ENCODE assay signal across 8 cellular contexts in genomic region chr3:11290743-11291680, GRCh38. TPM values are rescaled to one million over a fixed set of nuclear protein-coding genes. Genes with fewer than 3 reads are reported as not detected.
DNase-seq lines count a peak whose midpoint lies in the region; TF ChIP-seq lines count a peak whose summit lies in the region.

No MANE protein-coding gene starts in this region.

- no peak overlapping the region for H3K4me3 Mint-ChIP-seq in activated naive CD4-positive, alpha-beta T cell treated with anti-CD3 and anti-CD28 coated beads for 36 hours
- H3K4me3 Mint-ChIP-seq in stimulated activated naive CD8-positive, alpha-beta T cell treated with anti-CD3 and anti-CD28 coated beads, Interleukin-15, Interleukin-2, amounts not matched to agents 100 ng/mL and 50 ng/mL, for 24 hours, result peak overlapping the region; percentile 59
- no peak overlapping the region for H3K4me3 Mint-ChIP-seq in progenitor cell of endocrine pancreas (ENCODE audit: low read depth)
- H3K4me3 Mint-ChIP-seq in neural progenitor cell, result no peak overlapping the region

- H3K27ac ChIP-seq in neural progenitor cell, result no peak overlapping the region

- DNase-seq in activated naive CD4-positive, alpha-beta T cell treated with anti-CD3 and anti-CD28 coated beads for 36 hours, result peak; percentile 61
- no peak for DNase-seq in activated naive CD4-positive, alpha-beta T cell (lab: John Stamatoyannopoulos, UW)
- DNase-seq in MV-4-11 (lab: John Stamatoyannopoulos, UW) (peak; percentile 69), cardiac fibroblast (ENCODE audit: low read depth in 2 of 2) (peak; percentile 45 to 87), progenitor cell of endocrine pancreas (ENCODE audit: low spot score, unreplicated experiment) (no peak), foreskin melanocyte (no peak), neural progenitor cell (ENCODE audit: low spot score) (no peak)

- no peaks in the 10 kb centered on the region for H3K36me3 ChIP-seq in neural progenitor cell

- H3K36me3 Mint-ChIP-seq in activated naive CD4-positive, alpha-beta T cell treated with anti-CD3 and anti-CD28 coated beads for 36 hours (ENCODE audit: low read depth), result peaks cover 29% of the 10 kb centered on the region
- peaks cover 52% of the 10 kb centered on the region for H3K36me3 Mint-ChIP-seq in stimulated activated naive CD8-positive, alpha-beta T cell treated with anti-CD3 and anti-CD28 coated beads, Interleukin-15, Interleukin-2, amounts not matched to agents 100 ng/mL and 50 ng/mL, for 24 hours (ENCODE audit: low read depth)
- H3K36me3 Mint-ChIP-seq in progenitor cell of endocrine pancreas (ENCODE audit: insufficient read depth) (no peaks in the 10 kb centered on the region), neural progenitor cell (no peaks in the 10 kb centered on the region)

- no peaks in the 10 kb centered on the region for H3F3A ChIP-seq in neural progenitor cell (ENCODE audit: low read depth)

- no peak overlapping the region for H3K9ac ChIP-seq in neural progenitor cell

- no peaks in the 10 kb centered on the region for H3K9me3 ChIP-seq in neural progenitor cell (ENCODE audit: low read depth)

- intact Hi-C loops in activated naive CD4-positive, alpha-beta T cell treated with anti-CD3 and anti-CD28 coated beads for 36 hours (cut with micrococcal nuclease), result loop anchor here (1.0 to 5.0 kb wide), 5 partner anchors 15 to 481 kb away; partner anchors contain the start of gene ATG7

- H3K4me3 ChIP-seq in cardiac fibroblast (replicated peaks in 1 of 2; ENCODE audit: low read depth in 2 of 2, low read length in 2 of 2) (no peak overlapping the region), neural progenitor cell (no peak overlapping the region)

- no peak overlapping the region for H2AFZ ChIP-seq in neural progenitor cell (replicated peaks)

- no peaks in the 10 kb centered on the region for H3K4me1 ChIP-seq in neural progenitor cell

- H3K27me3 ChIP-seq in neural progenitor cell, result no peaks in the 10 kb centered on the region

- no peaks in the 10 kb centered on the region for H3K27me3 Mint-ChIP-seq in activated naive CD4-positive, alpha-beta T cell treated with anti-CD3 and anti-CD28 coated beads for 36 hours (ENCODE audit: low read depth)
- H3K27me3 Mint-ChIP-seq in stimulated activated naive CD8-positive, alpha-beta T cell treated with anti-CD3 and anti-CD28 coated beads, Interleukin-15, Interleukin-2, amounts not matched to agents 100 ng/mL and 50 ng/mL, for 24 hours, result no peaks in the 10 kb centered on the region
- H3K27me3 Mint-ChIP-seq in progenitor cell of endocrine pancreas, result no peaks in the 10 kb centered on the region
- peaks cover 5% of the 10 kb centered on the region for H3K27me3 Mint-ChIP-seq in neural progenitor cell (ENCODE audit: insufficient read depth, low read depth)

- H3K4me2 ChIP-seq in neural progenitor cell, result no peak overlapping the region

- no peaks in the 10 kb centered on the region for H4K20me1 ChIP-seq in neural progenitor cell (ENCODE audit: low read depth)

- peak overlapping the region; percentile 84 for H3K27ac Mint-ChIP-seq in activated naive CD4-positive, alpha-beta T cell treated with anti-CD3 and anti-CD28 coated beads for 36 hours
- H3K27ac Mint-ChIP-seq in stimulated activated naive CD8-positive, alpha-beta T cell treated with anti-CD3 and anti-CD28 coated beads, Interleukin-15, Interleukin-2, amounts not matched to agents 100 ng/mL and 50 ng/mL, for 24 hours, result peak overlapping the region; percentile 88
- H3K27ac Mint-ChIP-seq in progenitor cell of endocrine pancreas (no peak overlapping the region), neural progenitor cell (no peak overlapping the region)

- no peaks in the 10 kb centered on the region for H3K79me2 ChIP-seq in neural progenitor cell (ENCODE audit: low read depth)

- no peak for TF ChIP-seq CTCF in cardiac fibroblast (IDR thresholded peaks at IDR 0.05; ENCODE audit: low read depth, low read length)
- no peak for TF ChIP-seq CTCF in progenitor cell of endocrine pancreas (IDR thresholded peaks at IDR 0.05; ENCODE audit: unreplicated experiment)
- TF ChIP-seq CTCF in neural progenitor cell (IDR thresholded peaks at IDR 0.05), result no peak

- peaks cover 48% of the 10 kb centered on the region for H3K4me1 Mint-ChIP-seq in activated naive CD4-positive, alpha-beta T cell treated with anti-CD3 and anti-CD28 coated beads for 36 hours (ENCODE audit: low read depth)
- peaks cover 63% of the 10 kb centered on the region for H3K4me1 Mint-ChIP-seq in stimulated activated naive CD8-positive, alpha-beta T cell treated with anti-CD3 and anti-CD28 coated beads, Interleukin-15, Interleukin-2, amounts not matched to agents 100 ng/mL and 50 ng/mL, for 24 hours (ENCODE audit: low read depth)
- H3K4me1 Mint-ChIP-seq in progenitor cell of endocrine pancreas (ENCODE audit: low read depth) (no peaks in the 10 kb centered on the region), neural progenitor cell (peaks cover 5% of the 10 kb centered on the region)

- CTCF ChIA-PET in activated naive CD4-positive, alpha-beta T cell treated with anti-CD3 and anti-CD28 coated beads for 36 hours (lab: Charles Lee), result interaction anchor here (0.7 to 1.1 kb wide), 3 partner anchors 9 to 231 kb away, joined by 3 to 4 read pairs (median 3); no protein-coding TSS in a partner anchor

- no peaks in the 10 kb centered on the region for H3K9me3 Mint-ChIP-seq in activated naive CD4-positive, alpha-beta T cell treated with anti-CD3 and anti-CD28 coated beads for 36 hours
- no peaks in the 10 kb centered on the region for H3K9me3 Mint-ChIP-seq in stimulated activated naive CD8-positive, alpha-beta T cell treated with anti-CD3 and anti-CD28 coated beads, Interleukin-15, Interleukin-2, amounts not matched to agents 100 ng/mL and 50 ng/mL, for 24 hours
- H3K9me3 Mint-ChIP-seq in progenitor cell of endocrine pancreas (ENCODE audit: low read depth) (no peaks in the 10 kb centered on the region), neural progenitor cell (no peaks in the 10 kb centered on the region)

RNA-seq across cellular contexts. Expression of gene ATG7, which starts 18.8 kb away (rescaled TPM):
- total RNA-seq in activated naive CD4-positive, alpha-beta T cell treated with anti-CD3 and anti-CD28 coated beads for 36 hours, result 10 to 100 TPM; 25.9 to 27.0 TPM
- 29.1 and 31.3 TPM in 2 replicates for total RNA-seq in progenitor cell of endocrine pancreas
- 35.5 and 53.5 TPM in 2 replicates for total RNA-seq in neural progenitor cell (ENCODE audit: low replicate concordance)

Comparison
In these comparisons a context has a peak if more than half of its experiments do, and no peak if none do; other contexts are left out.
1. DNase-seq: peak in activated naive CD4-positive, alpha-beta T cell treated with anti-CD3 and anti-CD28 coated beads for 36 hours (single experiment), MV-4-11 (single experiment) and cardiac fibroblast (2 of 2); none in activated naive CD4-positive, alpha-beta T cell (0 of 4), progenitor cell of endocrine pancreas (single experiment), foreskin melanocyte (single experiment) and neural progenitor cell (single experiment).
2. H3K27ac Mint-ChIP-seq: peak in activated naive CD4-positive, alpha-beta T cell treated with anti-CD3 and anti-CD28 coated beads for 36 hours (single experiment) and stimulated activated naive CD8-positive, alpha-beta T cell treated with anti-CD3 and anti-CD28 coated beads, Interleukin-15, Interleukin-2, amounts not matched to agents 100 ng/mL and 50 ng/mL, for 24 hours (single experiment); none in progenitor cell of endocrine pancreas (single experiment) and neural progenitor cell (single experiment).